In genomic region chr4:2256156-2256731, GRCh38 we compare ENCODE assay signal across 1 cellular context.
TF ChIP-seq lines count a peak whose summit lies in the region.

No MANE protein-coding gene starts in this region.

TF ChIP-seq in liver, 16 proteins besides CTCF, POLR2A, EP300 and RAD21 (continued from another document):
- TF ChIP-seq MAX (IDR thresholded peaks at IDR 0.05): no peak
- no peak for TF ChIP-seq YY1 (IDR thresholded peaks at IDR 0.05)
- TF ChIP-seq TAF1 (conservative IDR thresholded peaks at IDR 0.05): no peak
- TF ChIP-seq RXRA (IDR thresholded peaks at IDR 0.05): no peak
- TF ChIP-seq, protein P1, sequence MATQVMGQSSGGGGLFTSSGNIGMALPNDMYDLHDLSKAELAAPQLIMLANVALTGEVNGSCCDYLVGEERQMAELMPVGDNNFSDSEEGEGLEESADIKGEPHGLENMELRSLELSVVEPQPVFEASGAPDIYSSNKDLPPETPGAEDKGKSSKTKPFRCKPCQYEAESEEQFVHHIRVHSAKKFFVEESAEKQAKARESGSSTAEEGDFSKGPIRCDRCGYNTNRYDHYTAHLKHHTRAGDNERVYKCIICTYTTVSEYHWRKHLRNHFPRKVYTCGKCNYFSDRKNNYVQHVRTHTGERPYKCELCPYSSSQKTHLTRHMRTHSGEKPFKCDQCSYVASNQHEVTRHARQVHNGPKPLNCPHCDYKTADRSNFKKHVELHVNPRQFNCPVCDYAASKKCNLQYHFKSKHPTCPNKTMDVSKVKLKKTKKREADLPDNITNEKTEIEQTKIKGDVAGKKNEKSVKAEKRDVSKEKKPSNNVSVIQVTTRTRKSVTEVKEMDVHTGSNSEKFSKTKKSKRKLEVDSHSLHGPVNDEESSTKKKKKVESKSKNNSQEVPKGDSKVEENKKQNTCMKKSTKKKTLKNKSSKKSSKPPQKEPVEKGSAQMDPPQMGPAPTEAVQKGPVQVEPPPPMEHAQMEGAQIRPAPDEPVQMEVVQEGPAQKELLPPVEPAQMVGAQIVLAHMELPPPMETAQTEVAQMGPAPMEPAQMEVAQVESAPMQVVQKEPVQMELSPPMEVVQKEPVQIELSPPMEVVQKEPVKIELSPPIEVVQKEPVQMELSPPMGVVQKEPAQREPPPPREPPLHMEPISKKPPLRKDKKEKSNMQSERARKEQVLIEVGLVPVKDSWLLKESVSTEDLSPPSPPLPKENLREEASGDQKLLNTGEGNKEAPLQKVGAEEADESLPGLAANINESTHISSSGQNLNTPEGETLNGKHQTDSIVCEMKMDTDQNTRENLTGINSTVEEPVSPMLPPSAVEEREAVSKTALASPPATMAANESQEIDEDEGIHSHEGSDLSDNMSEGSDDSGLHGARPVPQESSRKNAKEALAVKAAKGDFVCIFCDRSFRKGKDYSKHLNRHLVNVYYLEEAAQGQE (IDR thresholded peaks at IDR 0.05): no peak
- no peak for TF ChIP-seq HNF4A (conservative IDR thresholded peaks at IDR 0.05)
- no peak for TF ChIP-seq SP1 (IDR thresholded peaks at IDR 0.05)
